8 cellular contexts compared by ENCODE assay signal in genomic region chr1:28248273-28249012, GRCh38. TPM values are rescaled to one million over a fixed set of nuclear protein-coding genes. Genes with fewer than 3 reads are reported as not detected.
A peak's percentile ranks its signal among the peaks of the same experiment; 100 is the strongest.
DNase-seq lines count a peak whose midpoint lies in the region; ATAC-seq, FAIRE-seq and TF ChIP-seq lines count a peak whose summit lies in the region.

No MANE protein-coding gene starts in this region.

- no peak for TF ChIP-seq EP300 in HepG2 (IDR thresholded peaks at IDR 0.05; ENCODE audit: low read depth in 2 of 2, low read length in 2 of 2)
- TF ChIP-seq EP300 in HepG2 (CRISPR knock-in tag; IDR thresholded peaks at IDR 0.05; ENCODE audit: borderline replicate concordance), result no peak

- H3K4me1 Mint-ChIP-seq in CD4-positive, alpha-beta T cell (ENCODE audit: low read depth), result peaks cover 49% of the 10 kb centered on the region
- peaks cover 53% of the 10 kb centered on the region for H3K4me1 Mint-ChIP-seq in activated CD4-positive, alpha-beta T cell treated with anti-CD3 and anti-CD28 coated beads, Interleukin-2, amount 10 ng/mL, durations not matched to agents 7 days and 5 days

- H3K4me2 ChIP-seq in HepG2 (ENCODE audit: low read depth, low read length), result peak overlapping the region; percentile 98

- intact Hi-C loops in CD4-positive, alpha-beta T cell (cut with DNase I, micrococcal nuclease), result loop anchor here (1.0 to 10.0 kb wide), 13 partner anchors 8 to 934 kb away; partner anchors contain the start of genes MED18 (in 1 of the 2), PHACTR4 (in 1 of the 2), RCC1 (in 1 of the 2) and RNU11 (in 1 of the 2)
- intact Hi-C loops in HepG2 (cut with micrococcal nuclease; ENCODE audit: unreplicated experiment), result loop anchor here (1.0 kb wide), 1 partner anchor 120 kb away; no protein-coding TSS in a partner anchor

- H3K9ac ChIP-seq in HepG2 (ENCODE audit: insufficient read depth, low read depth, low read length), result peak overlapping the region; percentile 80

- ATAC-seq in CD4-positive, alpha-beta T cell (ENCODE audit: poor library complexity), result peak; percentile 23
- ATAC-seq in HepG2 (peak; percentile 44), HG02981 (IDR thresholded peaks at IDR 0.05; ENCODE audit: unreplicated experiment) (no peak)

- peak overlapping the region; percentile 87 for H3K4me3 Mint-ChIP-seq in CD4-positive, alpha-beta T cell
- H3K4me3 Mint-ChIP-seq in activated CD4-positive, alpha-beta T cell treated with anti-CD3 and anti-CD28 coated beads, Interleukin-2, amount 10 ng/mL, durations not matched to agents 7 days and 5 days, result peak overlapping the region; percentile 83

- WGBS in HepG2 (ENCODE audit: low lambda C conversion rate), result under 1% methylated on average over 9 of the region's 12 CpGs

- peaks cover 12% of the 10 kb centered on the region; the same call in 1 of the 2 replicates for H3K4me1 ChIP-seq in HEK293 (ENCODE audit: control insufficient read depth, insufficient read depth, low read length)
- H3K4me1 ChIP-seq in HepG2 (ENCODE audit: insufficient read depth, low read length), result peaks cover 53% of the 10 kb centered on the region

- H3K36me3 Mint-ChIP-seq in CD4-positive, alpha-beta T cell (ENCODE audit: low read depth), result no peaks in the 10 kb centered on the region
- peaks cover 2% of the 10 kb centered on the region for H3K36me3 Mint-ChIP-seq in activated CD4-positive, alpha-beta T cell treated with anti-CD3 and anti-CD28 coated beads, Interleukin-2, amount 10 ng/mL, durations not matched to agents 7 days and 5 days (ENCODE audit: low read depth)

- no peaks in the 10 kb centered on the region for H3K27me3 ChIP-seq in CD4-positive, alpha-beta T cell (ENCODE audit: control insufficient read depth, insufficient read depth, low read length)
- H3K27me3 ChIP-seq in HepG2 (ENCODE audit: control insufficient read depth in 1 of 2, insufficient read depth in 2 of 2, low read length in 2 of 2), result no peaks in the 10 kb centered on the region

- no peaks in the 10 kb centered on the region for H3K9me3 ChIP-seq in CD4-positive, alpha-beta T cell (ENCODE audit: control insufficient read depth, low read length)
- H3K9me3 ChIP-seq in HEK293 (ENCODE audit: control insufficient read depth, insufficient read depth, low read depth, low read length) (no peaks in the 10 kb centered on the region), HepG2 (ENCODE audit: low read length) (no peaks in the 10 kb centered on the region)

- in situ Hi-C loops in HepG2 (cut with HindIII; ENCODE audit: extremely low pct_ligation_motif_present, low pct_unique_long_range_greater_than_20kb), result loop anchor here (5.0 to 25.0 kb wide), 2 partner anchors 119 to 339 kb away; partner anchors contain the start of genes PHACTR4 and RAB42

- FAIRE-seq in HepG2 (lab: Jason Lieb, UNC), result peak; percentile 82

- TF ChIP-seq RAD21 in HepG2 (CRISPR knock-in tag; IDR thresholded peaks at IDR 0.05), result peak; percentile 83

- H3K4me3 ChIP-seq in HEK293 (ENCODE audit: low read depth, low read length) (peak overlapping the region; percentile 13), HepG2 (replicated peaks in 1 of 3; ENCODE audit: insufficient read depth in 1 of 3, low read depth in 2 of 3, low read length in 3 of 3) (peak overlapping the region; percentile 54 to 78 (median 75))

- POLR2A ChIA-PET in CD4-positive, alpha-beta T cell (lab: Charles Lee), result interaction anchor here (0.6 to 7.1 kb wide), 16 partner anchors 10 to 400 kb away, joined by 3 to 131 read pairs (median 4); partner anchors contain the start of genes ATP5IF1, DNAJC8, MED18 and RCC1
- POLR2A ChIA-PET in HEK293 (lab: Yijun Ruan, JAX) (interaction anchor here (0.6 to 3.2 kb wide), 22 partner anchors 11 to 1093 kb away, joined by 3 to 59 read pairs (median 4); partner anchors contain the start of genes ATP5IF1, EYA3, MED18 and PHACTR4), HepG2 (lab: Yijun Ruan, JAX) (interaction anchor here (0.8 to 4.5 kb wide), 20 partner anchors 8 to 354 kb away, joined by 3 to 61 read pairs (median 4); partner anchors contain the start of genes ATP5IF1, EYA3, MED18 and PHACTR4)
- POLR2A ChIA-PET in activated CD4-positive, alpha-beta T cell treated with anti-CD3 and anti-CD28 coated beads, Interleukin-2, amount 10 ng/mL, durations not matched to agents 7 days and 5 days (lab: Charles Lee), result interaction anchor here (0.7 to 1.4 kb wide), 3 partner anchors 74 to 333 kb away, joined by 3 to 5 read pairs (median 3); no protein-coding TSS in a partner anchor

- no TSS peak for BruUV-seq in HepG2 (replicated peaks; lab: Mats Ljungman, UMichigan)

- peak; percentile 70 to 83 (median 76) for DNase-seq in CD4-positive, alpha-beta T cell
- DNase-seq in NCI-H524 (lab: John Stamatoyannopoulos, UW) (peak; percentile 48 to 74), dermis blood vessel endothelial cell (peak; percentile 87), HepG2 (ENCODE audit: low spot score) (peak; percentile 61)
- DNase-seq in activated CD4-positive, alpha-beta T cell treated with anti-CD3 and anti-CD28 coated beads, Interleukin-2, amount 10 ng/mL, durations not matched to agents 7 days and 5 days, result peak; percentile 89
- DNase-seq in stimulated activated CD4-positive, alpha-beta T cell treated with anti-CD3 and anti-CD28 coated beads, Interleukin-2, amount 100 ng/mL, for 4 hours (ENCODE audit: low read depth), result peak; percentile 62

- H3K9me3 Mint-ChIP-seq in CD4-positive, alpha-beta T cell, result no peaks in the 10 kb centered on the region
- no peaks in the 10 kb centered on the region for H3K9me3 Mint-ChIP-seq in activated CD4-positive, alpha-beta T cell treated with anti-CD3 and anti-CD28 coated beads, Interleukin-2, amount 10 ng/mL, durations not matched to agents 7 days and 5 days

- H3K79me2 ChIP-seq in HepG2 (ENCODE audit: insufficient read depth, low read length), result no peaks in the 10 kb centered on the region

- TF ChIP-seq POLR2A in HepG2 (IDR thresholded peaks at IDR 0.05; ENCODE audit: insufficient read depth in 1 of 2, low read depth in 2 of 2, low read length in 2 of 2), result no peak

- H3K27me3 Mint-ChIP-seq in CD4-positive, alpha-beta T cell, result no peaks in the 10 kb centered on the region
- no peaks in the 10 kb centered on the region for H3K27me3 Mint-ChIP-seq in activated CD4-positive, alpha-beta T cell treated with anti-CD3 and anti-CD28 coated beads, Interleukin-2, amount 10 ng/mL, durations not matched to agents 7 days and 5 days

- H3K36me3 ChIP-seq in HEK293 (ENCODE audit: control insufficient read depth in 2 of 2, insufficient read depth in 1 of 2, low read length in 2 of 2) (peaks cover 0 to 3% of the 10 kb centered on the region in 2 experiments; a peak in 1 of 3 replicates), HepG2 (replicated peaks in 1 of 2; ENCODE audit: control insufficient read depth in 1 of 2, insufficient read depth in 2 of 2, low read length in 2 of 2) (0 out of 5 replicates have a peak, but pooled peaks cover 0 to 2% of the 10 kb centered on the region in 2 experiments)

- H3K27ac ChIP-seq in CD4-positive, alpha-beta T cell (ENCODE audit: low read depth, low read length), result peak overlapping the region; percentile 99
- H3K27ac ChIP-seq in HEK293 (ENCODE audit: extremely low read depth, low read depth, low read length), result peak overlapping the region; percentile 44
- peak overlapping the region; percentile 75 for H3K27ac ChIP-seq in HepG2 (ENCODE audit: extremely low read length, insufficient read depth, low read length)

- no peaks in the 10 kb centered on the region for H4K20me1 ChIP-seq in HepG2 (ENCODE audit: insufficient read depth, low read length)

- TF ChIP-seq CTCF in CD4-positive, alpha-beta T cell (IDR thresholded peaks at IDR 0.05), result peak; percentile 92
- TF ChIP-seq CTCF in HEK293 (tag by site-specific recombination; IDR thresholded peaks at IDR 0.05) (peak; percentile 63), HepG2 (CRISPR knock-in tag; IDR thresholded peaks at IDR 0.05) (peak; percentile 89)

- CTCF ChIA-PET in CD4-positive, alpha-beta T cell (lab: Charles Lee), result interaction anchor here (0.6 to 3.0 kb wide), 26 partner anchors 10 to 628 kb away, joined by 3 to 47 read pairs (median 4); partner anchors contain the start of genes ATP5IF1, MED18, PHACTR4 and SESN2
- CTCF ChIA-PET in HEK293 (lab: Yijun Ruan, JAX) (interaction anchor here (0.5 to 3.0 kb wide), 56 partner anchors 10 to 629 kb away, joined by 3 to 42 read pairs (median 4); partner anchors contain the start of genes ATP5IF1, MED18 and SESN2), HepG2 (lab: Yijun Ruan, JAX; ENCODE audit: low intra/inter-chr PET ratio, low total read pairs) (interaction anchor here (2.6 kb wide), 1 partner anchor 120 kb away, joined by 13 read pairs; the partner anchor contains the start of gene PHACTR4)
- CTCF ChIA-PET in activated CD4-positive, alpha-beta T cell treated with anti-CD3 and anti-CD28 coated beads, Interleukin-2, amount 10 ng/mL, durations not matched to agents 7 days and 5 days (lab: Charles Lee), result interaction anchor here (0.5 to 4.2 kb wide), 24 partner anchors 9 to 334 kb away, joined by 3 to 31 read pairs (median 4); partner anchors contain the start of genes ATP5IF1, MED18 and SESN2

- peak overlapping the region; percentile 86 for H3K27ac Mint-ChIP-seq in CD4-positive, alpha-beta T cell
- peak overlapping the region; percentile 98 for H3K27ac Mint-ChIP-seq in activated CD4-positive, alpha-beta T cell treated with anti-CD3 and anti-CD28 coated beads, Interleukin-2, amount 10 ng/mL, durations not matched to agents 7 days and 5 days

- peak overlapping the region; percentile 99 for H2AFZ ChIP-seq in HepG2 (ENCODE audit: low read length)

RNA-seq across cellular contexts. Expression of gene SESN2, which starts 10.9 kb away (rescaled TPM):
- 1 to 10 TPM; 8.8 to 9.6 TPM for total RNA-seq in CD4-positive, alpha-beta T cell
- total RNA-seq in activated CD4-positive, alpha-beta T cell treated with anti-CD3 and anti-CD28 coated beads, Interleukin-2, amount 10 ng/mL, durations not matched to agents 7 days and 5 days, result 10 to 100 TPM; 11.7 to 11.8 TPM
- 9.9 and 14.3 TPM in 2 replicates for total RNA-seq in dermis blood vessel endothelial cell
- total RNA-seq in HepG2 (2016; rRNA removed; fragmentation: Illumina TruSeq; extraction: Trizol), result 10.4 and 13.2 TPM in 2 replicates
- 2.1 and 2.5 TPM in 2 replicates for total RNA-seq in HepG2 (2016; cell fraction: cytosol; rRNA removed; fragmentation: Illumina TruSeq; extraction: Trizol; ENCODE audit: low read depth)
- total RNA-seq in HepG2 (2016; cell fraction: insoluble cytoplasmic fraction; rRNA removed; fragmentation: Illumina TruSeq; extraction: Trizol), result 10.0 and 12.0 TPM in 2 replicates
- 5.6 and 7.1 TPM in 2 replicates for total RNA-seq in HepG2 (2016; cell fraction: membrane; rRNA removed; fragmentation: Illumina TruSeq; extraction: Trizol)
- 8.1 and 8.4 TPM in 2 replicates for total RNA-seq in HepG2 (2016; cell fraction: nucleus; rRNA removed; fragmentation: Illumina TruSeq; extraction: Trizol)
- polyA plus RNA-seq in HepG2 (2011; rRNA removed), result 19.1 and 24.8 TPM in 2 replicates
- polyA plus RNA-seq in HepG2 (2011; cell fraction: cytosol; rRNA removed), result 11.7 and 14.9 TPM in 2 replicates
- polyA plus RNA-seq in HepG2 (2011; cell fraction: nucleus; rRNA removed), result 26.7 and 32.2 TPM in 2 replicates
- 7.3 and 18.2 TPM in 2 replicates for polyA plus RNA-seq in HepG2 (2012)
- polyA plus RNA-seq in HepG2 (2016; cell fraction: cytosol; fragmentation: Illumina TruSeq; extraction: Trizol; ENCODE audit: low read depth), result 1.3 and 1.4 TPM in 2 replicates
- polyA plus RNA-seq in HepG2 (2016; cell fraction: insoluble cytoplasmic fraction; fragmentation: Illumina TruSeq; extraction: Trizol; ENCODE audit: low read depth), result 9.6 and 12.1 TPM in 2 replicates
- polyA plus RNA-seq in HepG2 (2016; cell fraction: membrane; fragmentation: Illumina TruSeq; extraction: Trizol; ENCODE audit: low read depth), result 4.3 and 4.7 TPM in 2 replicates
- 14.7 and 15.5 TPM in 2 replicates for polyA plus RNA-seq in HepG2 (2016; cell fraction: nucleus; fragmentation: Illumina TruSeq; extraction: Trizol; ENCODE audit: insufficient read depth, low read depth)
- polyA minus RNA-seq in HepG2 (2011; rRNA and poly(A)+ RNA removed; ENCODE audit: low replicate concordance), result 21.9 and 39.6 TPM in 2 replicates
- 9.8 and 11.5 TPM in 2 replicates for polyA minus RNA-seq in HepG2 (2011; cell fraction: cytosol; rRNA and poly(A)+ RNA removed)
- polyA minus RNA-seq in HepG2 (2011; cell fraction: nucleus; rRNA and poly(A)+ RNA removed), result 11.8 and 11.9 TPM in 2 replicates

RNA-seq across cellular contexts. Expression of gene ATP5IF1, which starts 12.5 kb away (rescaled TPM):
- total RNA-seq in CD4-positive, alpha-beta T cell, result 10 to 100 TPM; 77.4 to 78.0 TPM
- total RNA-seq in activated CD4-positive, alpha-beta T cell treated with anti-CD3 and anti-CD28 coated beads, Interleukin-2, amount 10 ng/mL, durations not matched to agents 7 days and 5 days, result 100 to 1,000 TPM; 172 to 189 TPM
- total RNA-seq in dermis blood vessel endothelial cell (102 and 104 TPM in 2 replicates), HepG2 (2016; rRNA removed; fragmentation: Illumina TruSeq; extraction: Trizol) (131 and 143 TPM in 2 replicates)
- total RNA-seq in HepG2 (2016; cell fraction: cytosol; rRNA removed; fragmentation: Illumina TruSeq; extraction: Trizol; ENCODE audit: low read depth), result 48.9 and 52.9 TPM in 2 replicates
- 135 and 167 TPM in 2 replicates for total RNA-seq in HepG2 (2016; cell fraction: insoluble cytoplasmic fraction; rRNA removed; fragmentation: Illumina TruSeq; extraction: Trizol)
- total RNA-seq in HepG2 (2016; cell fraction: membrane; rRNA removed; fragmentation: Illumina TruSeq; extraction: Trizol), result 52.5 and 57.7 TPM in 2 replicates
- 53.2 and 53.6 TPM in 2 replicates for total RNA-seq in HepG2 (2016; cell fraction: nucleus; rRNA removed; fragmentation: Illumina TruSeq; extraction: Trizol)
- 85.5 and 97.7 TPM in 2 replicates for polyA plus RNA-seq in HepG2 (2011; rRNA removed)
- polyA plus RNA-seq in HepG2 (2011; cell fraction: cytosol; rRNA removed), result 137 and 146 TPM in 2 replicates
- polyA plus RNA-seq in HepG2 (2011; cell fraction: nucleus; rRNA removed), result 78.4 and 120 TPM in 2 replicates
- 116 and 168 TPM in 2 replicates for polyA plus RNA-seq in HepG2 (2012)
- 56.9 and 60.0 TPM in 2 replicates for polyA plus RNA-seq in HepG2 (2016; cell fraction: cytosol; fragmentation: Illumina TruSeq; extraction: Trizol; ENCODE audit: low read depth)
- polyA plus RNA-seq in HepG2 (2016; cell fraction: insoluble cytoplasmic fraction; fragmentation: Illumina TruSeq; extraction: Trizol; ENCODE audit: low read depth), result 155 and 173 TPM in 2 replicates
- polyA plus RNA-seq in HepG2 (2016; cell fraction: membrane; fragmentation: Illumina TruSeq; extraction: Trizol; ENCODE audit: low read depth), result 59.9 and 60.4 TPM in 2 replicates
- 116 and 123 TPM in 2 replicates for polyA plus RNA-seq in HepG2 (2016; cell fraction: nucleus; fragmentation: Illumina TruSeq; extraction: Trizol; ENCODE audit: insufficient read depth, low read depth)
- 26.2 and 37.8 TPM in 2 replicates for polyA minus RNA-seq in HepG2 (2011; rRNA and poly(A)+ RNA removed; ENCODE audit: low replicate concordance)
- polyA minus RNA-seq in HepG2 (2011; cell fraction: cytosol; rRNA and poly(A)+ RNA removed), result 26.0 and 33.5 TPM in 2 replicates
- 17.9 and 22.1 TPM in 2 replicates for polyA minus RNA-seq in HepG2 (2011; cell fraction: nucleus; rRNA and poly(A)+ RNA removed)

RNA-seq across cellular contexts. Expression of gene DNAJC8, which starts 15.6 kb away (rescaled TPM):
- total RNA-seq in CD4-positive, alpha-beta T cell, result 10 to 100 TPM; 56.3 to 56.9 TPM
- 100 to 1,000 TPM; 110 to 128 TPM for total RNA-seq in activated CD4-positive, alpha-beta T cell treated with anti-CD3 and anti-CD28 coated beads, Interleukin-2, amount 10 ng/mL, durations not matched to agents 7 days and 5 days
- total RNA-seq in dermis blood vessel endothelial cell (54.1 and 68.1 TPM in 2 replicates), HepG2 (2016; rRNA removed; fragmentation: Illumina TruSeq; extraction: Trizol) (126 and 180 TPM in 2 replicates)
- 25.1 and 26.4 TPM in 2 replicates for total RNA-seq in HepG2 (2016; cell fraction: cytosol; rRNA removed; fragmentation: Illumina TruSeq; extraction: Trizol; ENCODE audit: low read depth)
- 132 and 187 TPM in 2 replicates for total RNA-seq in HepG2 (2016; cell fraction: insoluble cytoplasmic fraction; rRNA removed; fragmentation: Illumina TruSeq; extraction: Trizol)
- total RNA-seq in HepG2 (2016; cell fraction: membrane; rRNA removed; fragmentation: Illumina TruSeq; extraction: Trizol), result 45.3 and 52.1 TPM in 2 replicates
- 55.9 and 61.0 TPM in 2 replicates for total RNA-seq in HepG2 (2016; cell fraction: nucleus; rRNA removed; fragmentation: Illumina TruSeq; extraction: Trizol)
- 48.4 and 54.5 TPM in 2 replicates for polyA plus RNA-seq in HepG2 (2011; rRNA removed)
- polyA plus RNA-seq in HepG2 (2011; cell fraction: cytosol; rRNA removed), result 36.4 and 46.8 TPM in 2 replicates
- polyA plus RNA-seq in HepG2 (2011; cell fraction: nucleus; rRNA removed), result 20.6 and 24.0 TPM in 2 replicates
- polyA plus RNA-seq in HepG2 (2012), result 54.3 and 68.8 TPM in 2 replicates
- 24.2 and 24.3 TPM in 2 replicates for polyA plus RNA-seq in HepG2 (2016; cell fraction: cytosol; fragmentation: Illumina TruSeq; extraction: Trizol; ENCODE audit: low read depth)
- polyA plus RNA-seq in HepG2 (2016; cell fraction: insoluble cytoplasmic fraction; fragmentation: Illumina TruSeq; extraction: Trizol; ENCODE audit: low read depth), result 224 and 245 TPM in 2 replicates
- 43.7 and 45.5 TPM in 2 replicates for polyA plus RNA-seq in HepG2 (2016; cell fraction: membrane; fragmentation: Illumina TruSeq; extraction: Trizol; ENCODE audit: low read depth)
- polyA plus RNA-seq in HepG2 (2016; cell fraction: nucleus; fragmentation: Illumina TruSeq; extraction: Trizol; ENCODE audit: insufficient read depth, low read depth), result 124 and 135 TPM in 2 replicates
- 33.9 and 41.6 TPM in 2 replicates for polyA minus RNA-seq in HepG2 (2011; rRNA and poly(A)+ RNA removed; ENCODE audit: low replicate concordance)
- polyA minus RNA-seq in HepG2 (2011; cell fraction: cytosol; rRNA and poly(A)+ RNA removed), result 16.9 and 17.8 TPM in 2 replicates
- 15.6 and 21.8 TPM in 2 replicates for polyA minus RNA-seq in HepG2 (2011; cell fraction: nucleus; rRNA and poly(A)+ RNA removed)

Comparison
In these comparisons a context has a peak if more than half of its experiments do, and no peak if none do; other contexts are left out.
1. H3K27ac ChIP-seq: peak in every context shown above with its lines; median percentile 99 in CD4-positive, alpha-beta T cell; 75 in HepG2; 44 in HEK293.